Comparison of ENCODE assay signal across 9 cellular contexts in genomic region chr3:72891053-72891855, GRCh38. TPM values are rescaled to one million over a fixed set of nuclear protein-coding genes. Genes with fewer than 3 reads are reported as not detected.
DNase-seq lines count a peak whose midpoint lies in the region; ATAC-seq, FAIRE-seq and TF ChIP-seq lines count a peak whose summit lies in the region.
"Had no signal": no experiment of that assay in that cellular context is flagged by ENCODE, and none has a peak within 500 bp of the region (broad histone marks: within the 10 kb centered on the region; RNA-seq: fewer than 3 reads in every experiment).

No MANE protein-coding gene starts in this region.

- CTCF ChIA-PET in K562 (lab: Yijun Ruan, JAX; ENCODE audit: low intra/inter-chr PET ratio) = interaction anchor here (0.7 to 1.0 kb wide), 2 partner anchors 40 to 189 kb away, joined by 3 to 5 read pairs; no protein-coding TSS in a partner anchor

- H3K36me3 ChIP-seq in K562 (ENCODE audit: control insufficient read depth, insufficient read depth, low read length) = no peaks in the 10 kb centered on the region
- H3K36me3 ChIP-seq: BLaER1 treated with 17β-estradiol and CSF1 and Interleukin-3, amounts not matched to agents 10 nM and 100 nM had no signal

- in situ Hi-C loops in K562 (cut with MboI) = no loop called here

- no peak overlapping the region for H3K4me2 ChIP-seq in K562 (ENCODE audit: insufficient read depth, low read length)

- peak overlapping the region; percentile 48; the same call in 1 of the 2 replicates for H2AFZ ChIP-seq in K562 (ENCODE audit: low read depth, low read length)

- TF ChIP-seq CTCF in K562 (IDR thresholded peaks at IDR 0.05 in 2 of 3, conservative IDR thresholded peaks at IDR 0.05 in 1 of 3; ENCODE audit: insufficient read depth in 2 of 3, low read depth in 1 of 3, low read length in 3 of 3) (0 out of 6 replicates have a peak, but pooled peaks of 1 of the 3 experiments have one; percentile 19), GM10266 (IDR thresholded peaks at IDR 0.05; ENCODE audit: control insufficient read depth, insufficient read depth, low read depth, missing control alignments) (no peak), GM20000 (IDR thresholded peaks at IDR 0.05; ENCODE audit: extremely low read depth, missing control alignments) (no peak)

- FAIRE-seq in K562 (lab: Jason Lieb, UNC) (no peak), urothelium cell line (lab: Jason Lieb, UNC) (no peak)

- H3K4me1 ChIP-seq in K562 (replicated peaks in 1 of 2; ENCODE audit: control insufficient read depth in 2 of 2, insufficient read depth in 2 of 2, low read length in 2 of 2) = peaks cover 4 to 19% of the 10 kb centered on the region in 2 experiments; a peak in 3 of 5 replicates

- H4K20me1 ChIP-seq in K562 (replicated peaks; ENCODE audit: control insufficient read depth, insufficient read depth, low read length) = no peaks in the 10 kb centered on the region

- TF ChIP-seq POLR2A in K562 (conservative IDR thresholded peaks at IDR 0.05) = no peak
- TF ChIP-seq POLR2A in GM18505 (IDR thresholded peaks at IDR 0.05; ENCODE audit: borderline replicate concordance, extremely low read depth, insufficient read depth, insufficient read length) = no peak

- no peak overlapping the region for H3K4me3 ChIP-seq in K562
- H3K4me3 ChIP-seq: BLaER1 treated with 17β-estradiol and CSF1 and Interleukin-3, amounts not matched to agents 10 nM and 100 nM had no signal

- peak overlapping the region in 1 of 2 experiments; percentile 69; a peak in 2 of 4 replicates for H3K9ac ChIP-seq in K562 (ENCODE audit: insufficient read depth in 1 of 2, low read depth in 2 of 2, low read length in 2 of 2)
- H3K9ac ChIP-seq: BLaER1 treated with 17β-estradiol and CSF1 and Interleukin-3, amounts not matched to agents 10 nM and 100 nM had no signal

- no peaks in the 10 kb centered on the region for H3K79me2 ChIP-seq in K562 (ENCODE audit: control insufficient read depth, insufficient read depth, low read length)

- POLR2A ChIA-PET in K562 (lab: Yijun Ruan, JAX) = no interaction called here

- WGBS in K562 (ENCODE audit: insufficient coverage, low coverage, missing lambda C conversion rate) = 3% methylated on average over 8 of the region's 8 CpGs

- DNase-seq in NCI-H2196 (lab: John Stamatoyannopoulos, UW; ENCODE audit: unreplicated experiment) (peak; percentile 5), NCI-H2196 treated with DMSO at 0.1 percent for 48 hours (lab: John Stamatoyannopoulos, UW; ENCODE audit: unreplicated experiment) (no peak), K562 (ENCODE audit: extremely low read depth in 1 of 4, low spot score in 3 of 4) (peak; percentile 15 to 48 (median 18)), urothelium cell line (ENCODE audit: low spot score) (peak; percentile 83), GM10266 (ENCODE audit: extremely low spot score) (no peak), GM20000 (ENCODE audit: low spot score) (no peak)

- TF ChIP-seq EP300 in K562 (IDR thresholded peaks at IDR 0.05; ENCODE audit: low read length) = no peak

- no peaks in the 10 kb centered on the region for H3K9me3 ChIP-seq in K562 (replicated peaks; ENCODE audit: control insufficient read depth, insufficient read depth, low read depth, low read length)
- H3K9me3 ChIP-seq: BLaER1 treated with 17β-estradiol and CSF1 and Interleukin-3, amounts not matched to agents 10 nM and 100 nM had no signal

- intact Hi-C loops in K562 (cut with micrococcal nuclease) = no loop called here

- ATAC-seq in K562 = peak; percentile 44
- no peak for ATAC-seq in GM18505 (IDR thresholded peaks at IDR 0.05; ENCODE audit: unreplicated experiment)

- BruUV-seq in K562 (replicated peaks; lab: Mats Ljungman, UMichigan) = no TSS peak

- H3K27ac ChIP-seq in K562 (ENCODE audit: extremely low read depth, low read depth, low read length) (0 out of 3 replicates have a peak overlapping the region, but pooled peaks have one; percentile 17), layer of hippocampus (ENCODE audit: low read depth, low read length) (peak overlapping the region; percentile 69)
- H3K27ac ChIP-seq: BLaER1 treated with 17β-estradiol and CSF1 and Interleukin-3, amounts not matched to agents 10 nM and 100 nM had no signal

- TF ChIP-seq RAD21 in K562 (CRISPR knock-in tag; conservative IDR thresholded peaks at IDR 0.05 in 1 of 2, IDR thresholded peaks at IDR 0.05 in 1 of 2) = no peak

- no peaks in the 10 kb centered on the region for H3K27me3 ChIP-seq in K562 (ENCODE audit: control insufficient read depth in 2 of 2, insufficient read depth in 2 of 2, low read length in 2 of 2)
- no peaks in the 10 kb centered on the region for H3K27me3 ChIP-seq in layer of hippocampus (ENCODE audit: control insufficient read depth, insufficient read depth, low read length)

- H3K9me1 ChIP-seq in K562 (ENCODE audit: control insufficient read depth, insufficient read depth, low read length) = no peaks in the 10 kb centered on the region

TF ChIP-seq in K562, 482 proteins besides CTCF, POLR2A, EP300 and RAD21 (continues in another document):
- TF ChIP-seq EP400 (IDR thresholded peaks at IDR 0.05) (0 out of 2 replicates have a peak, but pooled peaks have one; percentile 28), JUNB (CRISPR knock-in tag; conservative IDR thresholded peaks at IDR 0.05) (no peak), KDM5B (IDR thresholded peaks at IDR 0.05; ENCODE audit: insufficient replicate concordance, low read depth, low read length) (no peak), NCOA6 (IDR thresholded peaks at IDR 0.05) (no peak)

RNA-seq across cellular contexts. Expression of gene GXYLT2, which starts 3.4 kb away (rescaled TPM):
- 1.6 and 2.1 TPM in 2 replicates for total RNA-seq in K562 (2011; cell fraction: chromatin; rRNA removed; ENCODE audit: low replicate concordance)
- total RNA-seq in K562 (2011; cell fraction: nucleolus; rRNA removed) = 0.92 and 1.0 TPM in 2 replicates
- 2.0 and 4.3 TPM in 2 replicates for total RNA-seq in K562 (2011; cell fraction: nucleoplasm; rRNA removed)
- total RNA-seq in K562 (2014; rRNA removed) = 3.1 and 4.8 TPM in 2 replicates
- total RNA-seq in K562 (2014; rRNA removed; fragmentation: Illumina TruSeq; extraction: Trizol) = 5.7 and 6.0 TPM in 2 replicates
- 4.1 and 4.9 TPM in 2 replicates for total RNA-seq in K562 (2015; rRNA removed; fragmentation: Illumina TruSeq; extraction: Trizol)
- total RNA-seq in K562 (2021) = 4.7 and 5.8 TPM in 2 replicates
- 1.9 and 2.5 TPM in 2 replicates for polyA plus RNA-seq in K562 (2011; rRNA removed)
- polyA plus RNA-seq in K562 (2011; cell fraction: cytosol; rRNA removed) = 0.92 and 2.9 TPM in 2 replicates
- polyA plus RNA-seq in K562 (2011; cell fraction: nucleus; rRNA removed) = 0.74 and 1.7 TPM in 2 replicates
- 2.9 and 3.0 TPM in 2 replicates for polyA plus RNA-seq in K562 (2012)
- 3.1 and 3.3 TPM in 2 replicates for polyA plus RNA-seq in K562 (2014; fragmentation: Illumina TruSeq; extraction: Trizol)
- 1 to 10 TPM in 1 of 2 experiments, under 1 TPM in 1; 0.71 to 1.4 TPM for polyA plus RNA-seq in K562 (2014; fragmentation: Nextera tagmentation; extraction: Ambion mirVana)
- polyA plus RNA-seq in K562 (2014; rRNA removed) = 2.6 and 4.0 TPM in 2 replicates
- polyA minus RNA-seq in K562 (2011; rRNA and poly(A)+ RNA removed) = 1.5 and 3.4 TPM in 2 replicates
- 1.0 and 1.3 TPM in 2 replicates for polyA minus RNA-seq in K562 (2011; cell fraction: cytosol; rRNA and poly(A)+ RNA removed)
- polyA minus RNA-seq in K562 (2011; cell fraction: nucleus; rRNA and poly(A)+ RNA removed) = 0.54 and 1.7 TPM in 2 replicates

RNA-seq across cellular contexts. Expression of gene SHQ1, which starts 43.0 kb away (rescaled TPM):
- 15.6 and 34.8 TPM in 2 replicates for total RNA-seq in K562 (2011; cell fraction: chromatin; rRNA removed; ENCODE audit: low replicate concordance)
- 12.4 and 20.0 TPM in 2 replicates for total RNA-seq in K562 (2011; cell fraction: nucleolus; rRNA removed)
- total RNA-seq in K562 (2011; cell fraction: nucleoplasm; rRNA removed) = 12.4 and 23.8 TPM in 2 replicates
- total RNA-seq in K562 (2014; rRNA removed) = 12.8 and 13.9 TPM in 2 replicates
- total RNA-seq in K562 (2014; rRNA removed; fragmentation: Illumina TruSeq; extraction: Trizol) = 20.9 and 22.4 TPM in 2 replicates
- total RNA-seq in K562 (2015; rRNA removed; fragmentation: Illumina TruSeq; extraction: Trizol) = 17.2 and 17.6 TPM in 2 replicates
- 21.1 and 25.0 TPM in 2 replicates for total RNA-seq in K562 (2021)
- polyA plus RNA-seq in K562 (2011; rRNA removed) = 9.5 and 14.1 TPM in 2 replicates
- polyA plus RNA-seq in K562 (2011; cell fraction: cytosol; rRNA removed) = 3.8 and 5.6 TPM in 2 replicates
- polyA plus RNA-seq in K562 (2011; cell fraction: nucleus; rRNA removed) = 6.1 and 8.7 TPM in 2 replicates
- 6.7 and 13.0 TPM in 2 replicates for polyA plus RNA-seq in K562 (2012)
- polyA plus RNA-seq in K562 (2014; fragmentation: Illumina TruSeq; extraction: Trizol) = 14.3 and 15.7 TPM in 2 replicates
- 1 to 10 TPM; 9.2 to 9.8 TPM for polyA plus RNA-seq in K562 (2014; fragmentation: Nextera tagmentation; extraction: Ambion mirVana)
- 10.8 and 13.2 TPM in 2 replicates for polyA plus RNA-seq in K562 (2014; rRNA removed)
- 16.5 and 19.1 TPM in 2 replicates for polyA minus RNA-seq in K562 (2011; rRNA and poly(A)+ RNA removed)
- 8.6 and 12.0 TPM in 2 replicates for polyA minus RNA-seq in K562 (2011; cell fraction: cytosol; rRNA and poly(A)+ RNA removed)
- polyA minus RNA-seq in K562 (2011; cell fraction: nucleus; rRNA and poly(A)+ RNA removed) = 26.0 and 26.5 TPM in 2 replicates

Comparison
In these comparisons a context has a peak if more than half of its experiments do, and no peak if none do; other contexts are left out.
1. DNase-seq: peak in NCI-H2196 (single experiment), K562 (4 of 4) and urothelium cell line (single experiment); none in NCI-H2196 treated with DMSO at 0.1 percent for 48 hours (single experiment), GM10266 (single experiment) and GM20000 (single experiment).